22 cellular contexts compared by ENCODE assay signal in genomic region chr11:83410605-83411565, GRCh38.
DNase-seq lines count a peak whose midpoint lies in the region; ATAC-seq, FAIRE-seq and TF ChIP-seq lines count a peak whose summit lies in the region.
"Had no signal": no experiment of that assay in that cellular context is flagged by ENCODE, and none has a peak within 500 bp of the region (broad histone marks: within the 10 kb centered on the region; RNA-seq: fewer than 3 reads in every experiment).

No MANE protein-coding gene starts in this region.

- H2AFZ ChIP-seq in K562 (ENCODE audit: low read depth, low read length): no peak overlapping the region
- no peak overlapping the region for H2AFZ ChIP-seq in HepG2 (ENCODE audit: low read length)

- BruUV-seq in K562 (replicated peaks; lab: Mats Ljungman, UMichigan) (no TSS peak), HepG2 (replicated peaks; lab: Mats Ljungman, UMichigan) (no TSS peak)

- H4K20me1 ChIP-seq in K562 (replicated peaks; ENCODE audit: control insufficient read depth, insufficient read depth, low read length) (no peaks in the 10 kb centered on the region), HepG2 (ENCODE audit: insufficient read depth, low read length) (no peaks in the 10 kb centered on the region)

- H3K4me2 ChIP-seq in K562 (ENCODE audit: insufficient read depth, low read length): no peak overlapping the region
- no peak overlapping the region for H3K4me2 ChIP-seq in HepG2 (ENCODE audit: low read depth, low read length)

- intact Hi-C loops in left ventricle myocardium inferior (cut with micrococcal nuclease): no loop called here
- intact Hi-C loops in Right ventricle myocardium inferior (cut with DNase I): no loop called here
- intact Hi-C loops in K562 (cut with micrococcal nuclease): no loop called here
- intact Hi-C loops in HepG2 (cut with micrococcal nuclease; ENCODE audit: unreplicated experiment): no loop called here
- intact Hi-C loops in upper lobe of right lung (cut with DNase I): no loop called here
- intact Hi-C loops in spleen (cut with DNase I; ENCODE audit: low total_unique reads): no loop called here

- no peaks in the 10 kb centered on the region for H3K4me1 Mint-ChIP-seq in activated CD8-positive, alpha-beta memory T cell treated with anti-CD3 and anti-CD28 coated beads, Interleukin-2, amount 10 ng/mL, durations not matched to agents 7 days and 5 days
- H3K4me1 Mint-ChIP-seq: IgD-negative memory B cell; stimulated activated effector memory CD8-positive, alpha-beta T cell treated with anti-CD3 and anti-CD28 coated beads, Interleukin-12 subunit alpha, Interleukin-12 subunit beta, amount 100 ng/mL, for 72 hours had no signal

- H3K4me1 ChIP-seq in left ventricle myocardium inferior: peaks cover 24% of the 10 kb centered on the region
- no peaks in the 10 kb centered on the region for H3K4me1 ChIP-seq in K562 (replicated peaks in 1 of 2; ENCODE audit: control insufficient read depth in 2 of 2, insufficient read depth in 2 of 2, low read length in 2 of 2)
- no peaks in the 10 kb centered on the region for H3K4me1 ChIP-seq in HepG2 (ENCODE audit: insufficient read depth, low read length)
- H3K4me1 ChIP-seq in upper lobe of right lung: no peaks in the 10 kb centered on the region
- H3K4me1 ChIP-seq in spleen: no peaks in the 10 kb centered on the region
- H3K4me1 ChIP-seq: SJSA1, uterus had no signal

- H3K4me3 ChIP-seq in left ventricle myocardium inferior (no peak overlapping the region), K562 (no peak overlapping the region), HepG2 (replicated peaks in 1 of 3; ENCODE audit: insufficient read depth in 1 of 3, low read depth in 2 of 3, low read length in 3 of 3) (no peak overlapping the region), upper lobe of right lung (no peak overlapping the region), spleen (no peak overlapping the region)
- H3K4me3 ChIP-seq: SJSA1, suprapubic skin, uterus had no signal

- H3K9me3 ChIP-seq in left ventricle myocardium inferior (replicated peaks) (no peaks in the 10 kb centered on the region), K562 (replicated peaks; ENCODE audit: control insufficient read depth, insufficient read depth, low read depth, low read length) (no peaks in the 10 kb centered on the region), HepG2 (ENCODE audit: low read length) (no peaks in the 10 kb centered on the region), upper lobe of right lung (no peaks in the 10 kb centered on the region), spleen (peaks cover 0 to 20% (median 5%) of the 10 kb centered on the region in 8 donors)
- H3K9me3 ChIP-seq: SJSA1, suprapubic skin, uterus had no signal

- POLR2A ChIA-PET in K562 (lab: Yijun Ruan, JAX) (interaction anchor here (1.1 kb wide), 1 partner anchor 18 kb away, joined by 3 read pairs; no protein-coding TSS in a partner anchor), HepG2 (lab: Yijun Ruan, JAX) (no interaction called here)

- H3K27ac ChIP-seq in left ventricle myocardium inferior (replicated peaks) (peak overlapping the region; percentile 51), K562 (ENCODE audit: extremely low read depth, low read depth, low read length) (no peak overlapping the region), HepG2 (ENCODE audit: extremely low read length, insufficient read depth, low read length) (no peak overlapping the region), upper lobe of right lung (no peak overlapping the region), spleen (no peak overlapping the region)
- H3K27ac ChIP-seq: SJSA1, suprapubic skin, uterus had no signal

- peak; percentile 12 for TF ChIP-seq CTCF in left ventricle myocardium inferior (IDR thresholded peaks at IDR 0.05; ENCODE audit: borderline replicate concordance)
- no peak for TF ChIP-seq CTCF in K562 (IDR thresholded peaks at IDR 0.05 in 2 of 3, conservative IDR thresholded peaks at IDR 0.05 in 1 of 3; ENCODE audit: insufficient read depth in 2 of 3, low read depth in 1 of 3, low read length in 3 of 3)
- TF ChIP-seq CTCF in HepG2 (CRISPR knock-in tag; IDR thresholded peaks at IDR 0.05): no peak
- TF ChIP-seq CTCF in upper lobe of right lung (IDR thresholded peaks at IDR 0.05): no peak
- no peak for TF ChIP-seq CTCF in spleen (IDR thresholded peaks at IDR 0.05 in 8 of 11, conservative IDR thresholded peaks at IDR 0.05 in 3 of 11)

- CTCF ChIA-PET in K562 (lab: Yijun Ruan, JAX; ENCODE audit: low intra/inter-chr PET ratio): no interaction called here
- CTCF ChIA-PET in HepG2 (lab: Yijun Ruan, JAX; ENCODE audit: low intra/inter-chr PET ratio, low total read pairs): no interaction called here
- CTCF ChIA-PET in activated CD8-positive, alpha-beta memory T cell treated with anti-CD3 and anti-CD28 coated beads, Interleukin-2, amount 10 ng/mL, durations not matched to agents 7 days and 5 days (lab: Charles Lee): no interaction called here

- H3K36me3 ChIP-seq in left ventricle myocardium inferior (no peaks in the 10 kb centered on the region), K562 (ENCODE audit: control insufficient read depth, insufficient read depth, low read length) (no peaks in the 10 kb centered on the region), HepG2 (replicated peaks in 1 of 2; ENCODE audit: control insufficient read depth in 1 of 2, insufficient read depth in 2 of 2, low read length in 2 of 2) (no peaks in the 10 kb centered on the region), upper lobe of right lung (no peaks in the 10 kb centered on the region), spleen (no peaks in the 10 kb centered on the region)
- H3K36me3 ChIP-seq: SJSA1, suprapubic skin, uterus had no signal

- H3K9me1 ChIP-seq in K562 (ENCODE audit: control insufficient read depth, insufficient read depth, low read length): no peaks in the 10 kb centered on the region

- TF ChIP-seq EP300 in K562 (IDR thresholded peaks at IDR 0.05; ENCODE audit: low read length) (no peak), HepG2 (IDR thresholded peaks at IDR 0.05; ENCODE audit: low read depth in 2 of 2, low read length in 2 of 2) (no peak), HepG2 (CRISPR knock-in tag; IDR thresholded peaks at IDR 0.05; ENCODE audit: borderline replicate concordance) (no peak)

- H3K27ac Mint-ChIP-seq in activated CD8-positive, alpha-beta memory T cell treated with anti-CD3 and anti-CD28 coated beads, Interleukin-2, amount 10 ng/mL, durations not matched to agents 7 days and 5 days: no peak overlapping the region
- H3K27ac Mint-ChIP-seq: IgD-negative memory B cell; stimulated activated effector memory CD8-positive, alpha-beta T cell treated with anti-CD3 and anti-CD28 coated beads, Interleukin-12 subunit alpha, Interleukin-12 subunit beta, amount 100 ng/mL, for 72 hours had no signal

- H3K27me3 ChIP-seq in left ventricle myocardium inferior (ENCODE audit: low read depth): no peaks in the 10 kb centered on the region
- no peaks in the 10 kb centered on the region for H3K27me3 ChIP-seq in K562 (ENCODE audit: control insufficient read depth in 2 of 2, insufficient read depth in 2 of 2, low read length in 2 of 2)
- H3K27me3 ChIP-seq in HepG2 (ENCODE audit: control insufficient read depth in 1 of 2, insufficient read depth in 2 of 2, low read length in 2 of 2): no peaks in the 10 kb centered on the region
- no peaks in the 10 kb centered on the region for H3K27me3 ChIP-seq in upper lobe of right lung
- no peaks in the 10 kb centered on the region for H3K27me3 ChIP-seq in spleen (replicated peaks in 1 of 7)
- H3K27me3 ChIP-seq: SJSA1, suprapubic skin, uterus had no signal

- FAIRE-seq in K562 (lab: Jason Lieb, UNC): no peak
- FAIRE-seq in HepG2 (lab: Jason Lieb, UNC): no peak
- FAIRE-seq: endometrium, small intestine, TTC549 had no signal

- H3K79me2 ChIP-seq in K562 (ENCODE audit: control insufficient read depth, insufficient read depth, low read length): no peaks in the 10 kb centered on the region
- H3K79me2 ChIP-seq in HepG2 (ENCODE audit: insufficient read depth, low read length): no peaks in the 10 kb centered on the region

- no peak overlapping the region for H3K9ac ChIP-seq in K562 (ENCODE audit: insufficient read depth in 1 of 2, low read depth in 2 of 2, low read length in 2 of 2)
- H3K9ac ChIP-seq in HepG2 (ENCODE audit: insufficient read depth, low read depth, low read length): no peak overlapping the region

- H3K4me3 Mint-ChIP-seq in activated CD8-positive, alpha-beta memory T cell treated with anti-CD3 and anti-CD28 coated beads, Interleukin-2, amount 10 ng/mL, durations not matched to agents 7 days and 5 days: no peak overlapping the region
- H3K4me3 Mint-ChIP-seq: activated T-cell treated with anti-CD3 and anti-CD28 coated beads, Interleukin-2, amount 50 U/mL, for 4 hours; IgD-negative memory B cell; stimulated activated effector memory CD8-positive, alpha-beta T cell treated with anti-CD3 and anti-CD28 coated beads, Interleukin-12 subunit alpha, Interleukin-12 subunit beta, amount 100 ng/mL, for 72 hours had no signal

- TF ChIP-seq POLR2A in K562 (conservative IDR thresholded peaks at IDR 0.05) (no peak), HepG2 (IDR thresholded peaks at IDR 0.05; ENCODE audit: insufficient read depth in 1 of 2, low read depth in 2 of 2, low read length in 2 of 2) (no peak), spleen (IDR thresholded peaks at IDR 0.05) (no peak)

- peaks cover under 1% of the 10 kb centered on the region for H3K27me3 Mint-ChIP-seq in activated CD8-positive, alpha-beta memory T cell treated with anti-CD3 and anti-CD28 coated beads, Interleukin-2, amount 10 ng/mL, durations not matched to agents 7 days and 5 days
- H3K27me3 Mint-ChIP-seq: IgD-negative memory B cell had no signal

- TF ChIP-seq RAD21 in K562 (CRISPR knock-in tag; conservative IDR thresholded peaks at IDR 0.05 in 1 of 2, IDR thresholded peaks at IDR 0.05 in 1 of 2) (no peak), HepG2 (CRISPR knock-in tag; IDR thresholded peaks at IDR 0.05) (no peak)

- H3K9me3 Mint-ChIP-seq in activated CD8-positive, alpha-beta memory T cell treated with anti-CD3 and anti-CD28 coated beads, Interleukin-2, amount 10 ng/mL, durations not matched to agents 7 days and 5 days (ENCODE audit: low read depth): no peaks in the 10 kb centered on the region

- DNase-seq in left ventricle myocardium inferior: no peak
- DNase-seq in Right ventricle myocardium inferior (ENCODE audit: missing footprints): no peak
- DNase-seq in K562 (ENCODE audit: extremely low read depth in 1 of 4, low spot score in 3 of 4): no peak
- no peak for DNase-seq in HepG2 (ENCODE audit: low spot score)
- no peak for DNase-seq in upper lobe of right lung
- DNase-seq in activated CD8-positive, alpha-beta memory T cell treated with anti-CD3 and anti-CD28 coated beads, Interleukin-2, amount 10 ng/mL, durations not matched to agents 7 days and 5 days: no peak
- no peak for DNase-seq in spleen
- DNase-seq: activated naive CD4-positive, alpha-beta T cell treated with Interleukin-2 at 50 U/mL for 16 hours; activated T-cell treated with anti-CD3 and anti-CD28 coated beads, Interleukin-2, amount 50 U/mL, for 4 hours; mammary epithelial cell; NCI-H446 treated with DMSO at 0.1 percent for 48 hours; small intestine; stimulated activated CD4-positive, alpha-beta T cell treated with anti-CD3 and anti-CD28 coated beads, Interleukin-2, amount 100 ng/mL, for 24 hours; uterus had no signal

- WGBS in K562 (ENCODE audit: insufficient coverage, low coverage, missing lambda C conversion rate): 0% methylated on average over 2 of the region's 2 CpGs
- 24% methylated on average over 2 of the region's 2 CpGs for WGBS in HepG2 (ENCODE audit: low lambda C conversion rate)
- WGBS in spleen, 5 donors: 70 to 87% (median 77%) methylated on average over 2 of the region's 2 CpGs

- ATAC-seq in Right ventricle myocardium inferior (no peak), K562 (peak; percentile 58; the same call in 2 of the 3 replicates), HepG2 (peak; percentile 76), upper lobe of right lung (peak; percentile 80), HG03175 (IDR thresholded peaks at IDR 0.05; ENCODE audit: unreplicated experiment) (no peak)
- ATAC-seq in activated CD8-positive, alpha-beta memory T cell treated with anti-CD3 and anti-CD28 coated beads, Interleukin-2, amount 10 ng/mL, durations not matched to agents 7 days and 5 days: no peak
- ATAC-seq: activated T-cell treated with anti-CD3 and anti-CD28 coated beads, Interleukin-2, amount 50 U/mL, for 4 hours; Panc1; stimulated activated effector memory CD8-positive, alpha-beta T cell treated with anti-CD3 and anti-CD28 coated beads, Interleukin-12 subunit alpha, Interleukin-12 subunit beta, amount 100 ng/mL, for 72 hours had no signal

- in situ Hi-C loops in K562 (cut with MboI): no loop called here
- in situ Hi-C loops in HepG2 (cut with HindIII; ENCODE audit: extremely low pct_ligation_motif_present, low pct_unique_long_range_greater_than_20kb): no loop called here

- H3K36me3 Mint-ChIP-seq in activated CD8-positive, alpha-beta memory T cell treated with anti-CD3 and anti-CD28 coated beads, Interleukin-2, amount 10 ng/mL, durations not matched to agents 7 days and 5 days: no peaks in the 10 kb centered on the region
- H3K36me3 Mint-ChIP-seq: IgD-negative memory B cell; stimulated activated effector memory CD8-positive, alpha-beta T cell treated with anti-CD3 and anti-CD28 coated beads, Interleukin-12 subunit alpha, Interleukin-12 subunit beta, amount 100 ng/mL, for 72 hours had no signal

Comparison
In these comparisons a context has a peak if more than half of its experiments do, and no peak if none do; other contexts are left out.
1. ATAC-seq: peak in K562 (single experiment), HepG2 (single experiment) and upper lobe of right lung (single experiment); none in Right ventricle myocardium inferior (single experiment), HG03175 (single experiment) and activated CD8-positive, alpha-beta memory T cell treated with anti-CD3 and anti-CD28 coated beads, Interleukin-2, amount 10 ng/mL, durations not matched to agents 7 days and 5 days (single experiment).